In genomic region chr1:201190624-201191051, GRCh38 we compare ENCODE assay signal across 14 cellular contexts. TPM values are rescaled to one million over a fixed set of nuclear protein-coding genes. Genes with fewer than 3 reads are reported as not detected.
DNase-seq lines count a peak whose midpoint lies in the region; ATAC-seq, FAIRE-seq and TF ChIP-seq lines count a peak whose summit lies in the region.
"Had no signal": no experiment of that assay in that cellular context is flagged by ENCODE, and none has a peak within 500 bp of the region (broad histone marks: within the 10 kb centered on the region; RNA-seq: fewer than 3 reads in every experiment).

Gene IGFN1, plus strand, starts transcription at chr1:201190824. Its CDS starts 2,470 bp downstream, at chr1:201193294.

- H3K27ac ChIP-seq in K562 (ENCODE audit: extremely low read depth, low read depth, low read length) (no peak within 1 kb of the TSS), neural progenitor cell (no peak within 1 kb of the TSS)

- TF ChIP-seq EP300 in Ishikawa (IDR thresholded peaks at IDR 0.05; ENCODE audit: borderline replicate concordance) = no peak
- TF ChIP-seq EP300 in K562 (IDR thresholded peaks at IDR 0.05; ENCODE audit: low read length) = no peak

- no peaks in the 10 kb centered on the region for H3K36me3 ChIP-seq in Caco-2 (ENCODE audit: control insufficient read depth, insufficient read depth, low read length)
- H3K36me3 ChIP-seq in K562 (ENCODE audit: control insufficient read depth, insufficient read depth, low read length) = no peaks in the 10 kb centered on the region
- H3K36me3 ChIP-seq in neural progenitor cell = no peaks in the 10 kb centered on the region

- H3K27ac Mint-ChIP-seq in Caco-2 (ENCODE audit: unreplicated experiment) (no peak within 1 kb of the TSS), neural progenitor cell (peak within 1 kb of the TSS; percentile 21)
- H3K27ac Mint-ChIP-seq: activated naive CD4-positive, alpha-beta T cell treated with anti-CD3 and anti-CD28 coated beads, Interleukin-2, amount 10 ng/mL, durations not matched to agents 7 days and 5 days had no signal

- in situ Hi-C loops in K562 (cut with MboI) = no loop called here

- TF ChIP-seq RAD21 in Ishikawa (IDR thresholded peaks at IDR 0.05; ENCODE audit: low read depth) (no peak), K562 (CRISPR knock-in tag; conservative IDR thresholded peaks at IDR 0.05 in 1 of 2, IDR thresholded peaks at IDR 0.05 in 1 of 2) (no peak)

- 0 out of 2 replicates have a peak, but pooled peaks cover 4% of the 10 kb centered on the region for H4K20me1 ChIP-seq in K562 (replicated peaks; ENCODE audit: control insufficient read depth, insufficient read depth, low read length)
- no peaks in the 10 kb centered on the region for H4K20me1 ChIP-seq in neural progenitor cell (ENCODE audit: low read depth)

- H3K36me3 Mint-ChIP-seq in Caco-2 (ENCODE audit: insufficient read depth, unreplicated experiment) (no peaks in the 10 kb centered on the region), neural progenitor cell (no peaks in the 10 kb centered on the region)
- H3K36me3 Mint-ChIP-seq: activated naive CD4-positive, alpha-beta T cell treated with anti-CD3 and anti-CD28 coated beads, Interleukin-2, amount 10 ng/mL, durations not matched to agents 7 days and 5 days had no signal

- no peaks in the 10 kb centered on the region for H3K9me3 ChIP-seq in Caco-2
- no peaks in the 10 kb centered on the region for H3K9me3 ChIP-seq in K562 (replicated peaks; ENCODE audit: control insufficient read depth, insufficient read depth, low read depth, low read length)
- no peaks in the 10 kb centered on the region for H3K9me3 ChIP-seq in neural progenitor cell (ENCODE audit: low read depth)

- H3K4me3 ChIP-seq in Caco-2 (ENCODE audit: low read depth, low read length) (no peak within 1 kb of the TSS), K562 (no peak within 1 kb of the TSS), neural progenitor cell (no peak within 1 kb of the TSS)

- H2AFZ ChIP-seq in K562 (ENCODE audit: low read depth, low read length) = no peak within 1 kb of the TSS
- peak within 1 kb of the TSS; percentile 19 for H2AFZ ChIP-seq in neural progenitor cell (replicated peaks)

- 3% methylated on average over 9 of the region's 9 CpGs for WGBS in K562 (ENCODE audit: insufficient coverage, low coverage, missing lambda C conversion rate)

- H3K27me3 ChIP-seq in Caco-2 (replicated peaks; ENCODE audit: control insufficient read depth, insufficient read depth, low read length) (no peaks in the 10 kb centered on the region; the same call in none of the 2 replicates), K562 (ENCODE audit: control insufficient read depth in 2 of 2, insufficient read depth in 2 of 2, low read length in 2 of 2) (peaks cover 37 to 79% of the 10 kb centered on the region in 2 experiments), neural progenitor cell (no peaks in the 10 kb centered on the region)

- TF ChIP-seq POLR2A in K562 (conservative IDR thresholded peaks at IDR 0.05) = no peak

- ATAC-seq in K562 = peak; percentile 63

- intact Hi-C loops in Caco-2 (cut with micrococcal nuclease; ENCODE audit: unreplicated experiment) (no loop called here), K562 (cut with micrococcal nuclease) (no loop called here)

- TF ChIP-seq CTCF in Caco-2 (IDR thresholded peaks at IDR 0.05; ENCODE audit: insufficient read depth in 1 of 2, low read depth in 1 of 2, low read length in 1 of 2, severe bottlenecking in 1 of 2, unreplicated experiment in 1 of 2) (no peak), K562 (IDR thresholded peaks at IDR 0.05 in 2 of 3, conservative IDR thresholded peaks at IDR 0.05 in 1 of 3; ENCODE audit: insufficient read depth in 2 of 3, low read depth in 1 of 3, low read length in 3 of 3) (no peak), neural progenitor cell (IDR thresholded peaks at IDR 0.05) (no peak)

- POLR2A ChIA-PET in Caco-2 (lab: Charles Lee) = no interaction called here
- POLR2A ChIA-PET in K562 (lab: Yijun Ruan, JAX) = interaction anchor here (0.9 kb wide), 3 partner anchors 13 to 20 kb away, joined by 3 to 5 read pairs (median 3); no protein-coding TSS in a partner anchor

- H3K9ac ChIP-seq in K562 (ENCODE audit: insufficient read depth in 1 of 2, low read depth in 2 of 2, low read length in 2 of 2) (no peak within 1 kb of the TSS), neural progenitor cell (no peak within 1 kb of the TSS)

- H3K4me1 Mint-ChIP-seq in Caco-2 (ENCODE audit: low read depth, unreplicated experiment) (no peaks in the 10 kb centered on the region), neural progenitor cell (peaks cover 7% of the 10 kb centered on the region)
- H3K4me1 Mint-ChIP-seq: activated naive CD4-positive, alpha-beta T cell treated with anti-CD3 and anti-CD28 coated beads, Interleukin-2, amount 10 ng/mL, durations not matched to agents 7 days and 5 days; central memory CD8-positive, alpha-beta T cell had no signal

- no peak within 1 kb of the TSS for H3K4me3 Mint-ChIP-seq in Caco-2 (ENCODE audit: unreplicated experiment)
- H3K4me3 Mint-ChIP-seq in neural progenitor cell = no peak within 1 kb of the TSS
- H3K4me3 Mint-ChIP-seq: activated naive CD4-positive, alpha-beta T cell treated with anti-CD3 and anti-CD28 coated beads, Interleukin-2, amount 10 ng/mL, durations not matched to agents 7 days and 5 days; central memory CD8-positive, alpha-beta T cell had no signal

- peaks cover 11% of the 10 kb centered on the region for H3F3A ChIP-seq in neural progenitor cell (ENCODE audit: low read depth)

- peak; percentile 62 to 76 for DNase-seq in Caco-2
- peak in 1 of 4 experiments; percentile 20 for DNase-seq in K562 (ENCODE audit: extremely low read depth in 1 of 4, low spot score in 3 of 4)
- peak; percentile 63 for DNase-seq in neural progenitor cell (ENCODE audit: low spot score)
- DNase-seq in activated effector memory CD4-positive, alpha-beta T cell treated with anti-CD3 and anti-CD28 coated beads, Interleukin-2, amount 50 U/mL, for 16 hours = no peak
- DNase-seq in pons (ENCODE audit: low spot score) = no peak
- no peak for DNase-seq in foreskin melanocyte
- DNase-seq in stimulated activated CD4-positive, alpha-beta T cell treated with anti-CD3 and anti-CD28 coated beads, Interleukin-12 subunit alpha, Interleukin-12 subunit beta, amount 100 ng/mL, for 4 hours = no peak
- DNase-seq: activated CD4-positive, alpha-beta T cell treated with anti-CD3 and anti-CD28 coated beads, Interleukin-2, amount 50 U/mL, for 4 hours; activated naive CD4-positive, alpha-beta T cell treated with anti-CD3 and anti-CD28 coated beads, Interleukin-2, amount 10 ng/mL, durations not matched to agents 7 days and 5 days; NCI-H1436; SIG-M5 had no signal

- H3K79me2 ChIP-seq in K562 (ENCODE audit: control insufficient read depth, insufficient read depth, low read length) (no peaks in the 10 kb centered on the region), neural progenitor cell (ENCODE audit: low read depth) (no peaks in the 10 kb centered on the region)

- no peak within 1 kb of the TSS for H3K4me2 ChIP-seq in K562 (ENCODE audit: insufficient read depth, low read length)
- H3K4me2 ChIP-seq in neural progenitor cell = no peak within 1 kb of the TSS

- no peaks in the 10 kb centered on the region for H3K9me3 Mint-ChIP-seq in Caco-2 (ENCODE audit: unreplicated experiment)
- peaks cover 3% of the 10 kb centered on the region for H3K9me3 Mint-ChIP-seq in neural progenitor cell
- H3K9me3 Mint-ChIP-seq: activated naive CD4-positive, alpha-beta T cell treated with anti-CD3 and anti-CD28 coated beads, Interleukin-2, amount 10 ng/mL, durations not matched to agents 7 days and 5 days; central memory CD8-positive, alpha-beta T cell had no signal

- no peaks in the 10 kb centered on the region for H3K9me1 ChIP-seq in K562 (ENCODE audit: control insufficient read depth, insufficient read depth, low read length)

- H3K4me1 ChIP-seq in Caco-2 = no peaks in the 10 kb centered on the region
- H3K4me1 ChIP-seq in K562 (replicated peaks in 1 of 2; ENCODE audit: control insufficient read depth in 2 of 2, insufficient read depth in 2 of 2, low read length in 2 of 2) = peaks cover 0 to 6% of the 10 kb centered on the region in 2 experiments; a peak in 2 of 5 replicates
- peaks cover 25% of the 10 kb centered on the region for H3K4me1 ChIP-seq in neural progenitor cell

- no peak for FAIRE-seq in K562 (lab: Jason Lieb, UNC)
- FAIRE-seq: D721Med had no signal

- BruUV-seq in Caco-2 (replicated peaks; lab: Mats Ljungman, UMichigan) = no TSS peak
- no TSS peak for BruUV-seq in K562 (replicated peaks; lab: Mats Ljungman, UMichigan)

- no peaks in the 10 kb centered on the region for H3K27me3 Mint-ChIP-seq in Caco-2 (ENCODE audit: insufficient read depth, unreplicated experiment)
- peaks cover 3% of the 10 kb centered on the region for H3K27me3 Mint-ChIP-seq in neural progenitor cell (ENCODE audit: insufficient read depth, low read depth)

- CTCF ChIA-PET in Caco-2 (lab: Charles Lee) (interaction anchor here (1.0 kb wide), 1 partner anchor 32 kb away, joined by 3 read pairs; no protein-coding TSS in a partner anchor), K562 (lab: Yijun Ruan, JAX; ENCODE audit: low intra/inter-chr PET ratio) (no interaction called here)

TF ChIP-seq in Ishikawa, 13 proteins besides CTCF, POLR2A, EP300 and RAD21:
- 0 out of 2 replicates have a peak, but pooled peaks have one; percentile 27 for TF ChIP-seq TCF12 (IDR thresholded peaks at IDR 0.05; ENCODE audit: low read depth)
- no peak for TF ChIP-seq YY1 (IDR thresholded peaks at IDR 0.05; ENCODE audit: low read depth)
TF ChIP-seq in Ishikawa: peak in this region for 1.

RNA-seq across cellular contexts. Expression of gene IGFN1, which starts in this region (rescaled TPM):
- 0.23 TPM in 1 of 2 replicates, not detected in the other for total RNA-seq in Caco-2 (2022)
- total RNA-seq in K562 (2011; cell fraction: chromatin; rRNA removed; ENCODE audit: low replicate concordance) = 0.05 and 0.16 TPM in 2 replicates
- total RNA-seq in K562 (2011; cell fraction: nucleolus; rRNA removed) = not detected in 2 replicates
- total RNA-seq in K562 (2011; cell fraction: nucleoplasm; rRNA removed) = not detected in 2 replicates
- total RNA-seq in K562 (2014; rRNA removed) = not detected in 2 replicates
- total RNA-seq in K562 (2014; rRNA removed; fragmentation: Illumina TruSeq; extraction: Trizol) = not detected in 2 replicates
- not detected in 2 replicates for total RNA-seq in K562 (2015; rRNA removed; fragmentation: Illumina TruSeq; extraction: Trizol)
- total RNA-seq in K562 (2021) = not detected in 2 replicates
- not detected in 2 replicates for polyA plus RNA-seq in K562 (2011; rRNA removed)
- not detected in 2 replicates for polyA plus RNA-seq in K562 (2011; cell fraction: cytosol; rRNA removed)
- 0.06 TPM in 1 of 2 replicates, not detected in the other for polyA plus RNA-seq in K562 (2011; cell fraction: nucleus; rRNA removed)
- polyA plus RNA-seq in K562 (2012) = 0.03 and 0.17 TPM in 2 replicates
- not detected in 2 replicates for polyA plus RNA-seq in K562 (2014; fragmentation: Illumina TruSeq; extraction: Trizol)
- not detected for polyA plus RNA-seq in K562 (2014; fragmentation: Nextera tagmentation; extraction: Ambion mirVana)
- 0.04 TPM in 1 of 2 replicates, not detected in the other for polyA plus RNA-seq in K562 (2014; rRNA removed)
- not detected in 2 replicates for polyA minus RNA-seq in K562 (2011; rRNA and poly(A)+ RNA removed)
- polyA minus RNA-seq in K562 (2011; cell fraction: cytosol; rRNA and poly(A)+ RNA removed) = not detected in 2 replicates
- 0.11 TPM in 1 of 2 replicates, not detected in the other for polyA minus RNA-seq in K562 (2011; cell fraction: nucleus; rRNA and poly(A)+ RNA removed)
- total RNA-seq in neural progenitor cell (ENCODE audit: low replicate concordance) = 0.15 TPM in 1 of 2 replicates, not detected in the other

Comparison
In these comparisons a context has a peak if more than half of its experiments do, and no peak if none do; other contexts are left out.
1. Peak in DNase-seq in Caco-2; RNA of the gene not detected or under 1 TPM.
2. Peak in ATAC-seq in K562; RNA of the gene not detected or under 1 TPM.
3. Peak in DNase-seq in neural progenitor cell; RNA of the gene not detected or under 1 TPM.